1 cellular context compared by ENCODE assay signal in genomic region chr1:26275580-26276431, GRCh38.
TF ChIP-seq lines count a peak whose summit lies in the region.

No MANE protein-coding gene starts in this region.

TF ChIP-seq in K562, 482 proteins besides CTCF, POLR2A, EP300 and RAD21 (continued from another document and continues in another):
- TF ChIP-seq FOXK1 (CRISPR knock-in tag; IDR thresholded peaks at IDR 0.05; ENCODE audit: borderline replicate concordance) (no peak), FOSL1 (tag; conservative IDR thresholded peaks at IDR 0.05) (peak; percentile 98), RHOXF2B (CRISPR knock-in tag; conservative IDR thresholded peaks at IDR 0.05) (no peak), C11orf30 (IDR thresholded peaks at IDR 0.05; ENCODE audit: low read depth) (no peak), KDM1A (IDR thresholded peaks at IDR 0.05) (peak; percentile 28 to 46; a peak in 2 of 4 replicates), GATA2 (CRISPR knock-in tag; IDR thresholded peaks at IDR 0.05) (no peak), HDAC2 (IDR thresholded peaks at IDR 0.05) (peak; percentile 38; the same call in 1 of the 2 replicates), ZNF431 (CRISPR knock-in tag; IDR thresholded peaks at IDR 0.05) (no peak), NFXL1 (CRISPR knock-in tag; IDR thresholded peaks at IDR 0.05) (no peak), STAG1 (CRISPR knock-in tag; IDR thresholded peaks at IDR 0.05; ENCODE audit: borderline replicate concordance) (peak; percentile 47; the same call in 1 of the 2 replicates), PTBP1 (IDR thresholded peaks at IDR 0.05; ENCODE audit: low read depth, low read length) (no peak), ATF2 (CRISPR knock-in tag; IDR thresholded peaks at IDR 0.05) (no peak), BCL6 (CRISPR knock-in tag; IDR thresholded peaks at IDR 0.05) (no peak), MLLT1 (IDR thresholded peaks at IDR 0.05) (no peak; a peak in 1 of 4 replicates), TRIM24 (IDR thresholded peaks at IDR 0.05) (no peak; a peak in 1 of 4 replicates), GTF2A2 (tag; IDR thresholded peaks at IDR 0.05) (no peak), SLC30A9 (CRISPR knock-in tag; IDR thresholded peaks at IDR 0.05) (no peak), MAX (CRISPR knock-in tag; IDR thresholded peaks at IDR 0.05) (peak; percentile 43; the same call in 1 of the 2 replicates), NKRF (IDR thresholded peaks at IDR 0.05; ENCODE audit: borderline replicate concordance) (peak; percentile 66; the same call in 1 of the 2 replicates), CBX3 (IDR thresholded peaks at IDR 0.05; ENCODE audit: borderline replicate concordance in 1 of 2, low read length in 2 of 2) (peak in 1 of 2 experiments; percentile 50; a peak in 1 of 3 replicates), ZEB2 (IDR thresholded peaks at IDR 0.05) (no peak), SMARCA5 (IDR thresholded peaks at IDR 0.05) (peak; percentile 52; the same call in 1 of the 2 replicates), ETV1 (tag; conservative IDR thresholded peaks at IDR 0.05; ENCODE audit: low read depth) (peak; percentile 47; the same call in 1 of the 2 replicates), SMAD2 (IDR thresholded peaks at IDR 0.05; ENCODE audit: low read depth, low read length) (no peak), ZNF24 (IDR thresholded peaks at IDR 0.05) (peak; percentile 87), RREB1 (CRISPR knock-in tag; IDR thresholded peaks at IDR 0.05) (no peak), ZNF740 (CRISPR knock-in tag; IDR thresholded peaks at IDR 0.05) (no peak), ZNF740 (tag; IDR thresholded peaks at IDR 0.05) (no peak), ELK3 (CRISPR knock-in tag; IDR thresholded peaks at IDR 0.05) (no peak), ZNF592 (IDR thresholded peaks at IDR 0.05) (peak; percentile 85), ZNF511 (CRISPR knock-in tag; IDR thresholded peaks at IDR 0.05) (no peak), ZNF639 (CRISPR knock-in tag; conservative IDR thresholded peaks at IDR 0.05 in 1 of 2, IDR thresholded peaks at IDR 0.05 in 1 of 2) (no peak), ZNF583 (CRISPR knock-in tag; IDR thresholded peaks at IDR 0.05) (no peak), TCF15 (CRISPR knock-in tag; IDR thresholded peaks at IDR 0.05) (no peak), E2F6 (IDR thresholded peaks at IDR 0.05; ENCODE audit: borderline replicate concordance in 1 of 2, extremely low read depth in 1 of 2, insufficient read depth in 1 of 2, insufficient read length in 1 of 2, low read depth in 1 of 2, low read length in 1 of 2, poor library complexity in 1 of 2, severe bottlenecking in 1 of 2) (peak in 1 of 2 experiments; percentile 45), ZFP30 (CRISPR knock-in tag; IDR thresholded peaks at IDR 0.05; ENCODE audit: borderline replicate concordance) (no peak), ZNF766 (CRISPR knock-in tag; conservative IDR thresholded peaks at IDR 0.05) (peak; percentile 80)
